Comparison of ENCODE assay signal across 23 cellular contexts in the genomic region with DNA sequence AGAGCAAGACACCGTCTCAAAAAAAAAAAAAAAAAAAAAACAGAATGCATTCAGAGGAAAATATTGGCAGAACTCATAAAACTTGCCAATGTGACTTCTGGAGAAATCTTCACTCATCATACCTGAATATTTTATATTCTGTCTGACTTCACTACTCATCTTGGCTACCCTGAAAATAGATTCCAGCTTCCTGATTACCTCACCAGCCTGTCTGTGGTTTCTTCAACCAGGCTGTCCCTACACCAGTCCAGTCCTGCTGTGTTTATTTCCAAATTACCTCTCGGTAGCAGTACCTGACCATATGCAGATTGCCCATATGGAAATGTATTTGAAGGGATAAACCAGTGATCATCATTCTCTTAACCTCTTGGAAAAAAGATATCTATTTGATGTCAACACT. TPM values are rescaled to one million over a fixed set of nuclear protein-coding genes. Genes with fewer than 3 reads are reported as not detected.
"Had no signal": no experiment of that assay in that cellular context is flagged by ENCODE, and none has a peak within 500 bp of the region (broad histone marks: within the 10 kb centered on the region; RNA-seq: fewer than 3 reads in every experiment).

No MANE protein-coding gene starts in this region.

- H3K4me3 ChIP-seq: lung, pancreas, psoas muscle, skin epidermis, tibial artery had no signal

- DNase-seq: activated B cell treated with CpG ODN at 0.5 μM for 24 hours; activated CD4-positive, alpha-beta memory T cell treated with anti-CD3 and anti-CD28 coated beads for 36 hours; activated CD4-positive, alpha-beta T cell treated with anti-CD3 and anti-CD28 coated beads for 36 hours; activated naive CD4-positive, alpha-beta T cell treated with anti-CD3 and anti-CD28 coated beads for 36 hours; activated naive CD8-positive, alpha-beta T cell treated with anti-CD3 and anti-CD28 coated beads, Interleukin-2, amount 10 ng/mL, durations not matched to agents 7 days and 5 days; activated T-cell treated with anti-CD3 and anti-CD28 coated beads, Interleukin-2, amount 50 U/mL, for 48 hours; amniotic stem cell; cortex of kidney; kidney; pancreas; psoas muscle; stimulated activated CD4-positive, alpha-beta T cell treated with anti-CD3 and anti-CD28 coated beads, Interleukin-1b, Interleukin-23, amount 100 ng/mL, for 48 hours; stimulated activated naive CD8-positive, alpha-beta T cell treated with anti-CD3 and anti-CD28 coated beads, Interleukin-15, amount 100 ng/mL, for 72 hours; T-cell; tibial artery had no signal

- H3K27ac ChIP-seq: neutrophil, pancreas, psoas muscle, right atrium auricular region, skin epidermis, tibial artery had no signal

- ATAC-seq: activated CD4-positive, alpha-beta T cell treated with anti-CD3 and anti-CD28 coated beads for 36 hours; left lobe of liver; natural killer cell treated with Interleukin-12 subunit alpha and Interleukin-12 subunit beta and Interleukin-15 and Interleukin-18, amount 100 ng/mL, for 72 hours; pancreas; psoas muscle; stimulated activated effector memory CD8-positive, alpha-beta T cell treated with anti-CD3 and anti-CD28 coated beads, Interleukin-12 subunit alpha, Interleukin-12 subunit beta, amount 100 ng/mL, for 72 hours; stimulated activated naive CD8-positive, alpha-beta T cell treated with anti-CD3 and anti-CD28 coated beads, Interleukin-15, amount 100 ng/mL, for 72 hours; T-cell had no signal

- H3K4me3 Mint-ChIP-seq: activated B cell treated with CpG ODN at 0.5 μM for 24 hours; activated CD4-positive, alpha-beta memory T cell treated with anti-CD3 and anti-CD28 coated beads for 36 hours; activated CD4-positive, alpha-beta T cell treated with anti-CD3 and anti-CD28 coated beads for 36 hours; activated naive CD4-positive, alpha-beta T cell treated with anti-CD3 and anti-CD28 coated beads for 36 hours; activated naive CD8-positive, alpha-beta T cell treated with anti-CD3 and anti-CD28 coated beads, Interleukin-2, amount 10 ng/mL, durations not matched to agents 7 days and 5 days; mesothelial cell of epicardium; natural killer cell treated with Interleukin-12 subunit alpha and Interleukin-12 subunit beta and Interleukin-15 and Interleukin-18, amount 100 ng/mL, for 72 hours; stimulated activated effector memory CD8-positive, alpha-beta T cell treated with anti-CD3 and anti-CD28 coated beads, Interleukin-12 subunit alpha, Interleukin-12 subunit beta, amount 100 ng/mL, for 72 hours; stimulated activated naive CD8-positive, alpha-beta T cell treated with anti-CD3 and anti-CD28 coated beads, Interleukin-15, amount 100 ng/mL, for 72 hours; T-cell had no signal

- H3K9me3 Mint-ChIP-seq: activated B cell treated with CpG ODN at 0.5 μM for 24 hours; activated CD4-positive, alpha-beta memory T cell treated with anti-CD3 and anti-CD28 coated beads for 36 hours; activated naive CD4-positive, alpha-beta T cell treated with anti-CD3 and anti-CD28 coated beads for 36 hours; activated naive CD8-positive, alpha-beta T cell treated with anti-CD3 and anti-CD28 coated beads, Interleukin-2, amount 10 ng/mL, durations not matched to agents 7 days and 5 days; mesothelial cell of epicardium; natural killer cell treated with Interleukin-12 subunit alpha and Interleukin-12 subunit beta and Interleukin-15 and Interleukin-18, amount 100 ng/mL, for 72 hours; stimulated activated effector memory CD8-positive, alpha-beta T cell treated with anti-CD3 and anti-CD28 coated beads, Interleukin-12 subunit alpha, Interleukin-12 subunit beta, amount 100 ng/mL, for 72 hours; stimulated activated naive CD8-positive, alpha-beta T cell treated with anti-CD3 and anti-CD28 coated beads, Interleukin-15, amount 100 ng/mL, for 72 hours; T-cell had no signal

- H3K27me3 ChIP-seq: pancreas, right atrium auricular region, tibial artery had no signal

- H3K36me3 ChIP-seq: neutrophil, pancreas, right atrium auricular region, tibial artery had no signal

- H3K9me3 ChIP-seq: neutrophil, pancreas, psoas muscle, right atrium auricular region, tibial artery had no signal

- H3K4me1 ChIP-seq: pancreas, psoas muscle, right atrium auricular region had no signal

- H3K36me3 Mint-ChIP-seq: activated CD4-positive, alpha-beta memory T cell treated with anti-CD3 and anti-CD28 coated beads for 36 hours; activated naive CD8-positive, alpha-beta T cell treated with anti-CD3 and anti-CD28 coated beads, Interleukin-2, amount 10 ng/mL, durations not matched to agents 7 days and 5 days; mesothelial cell of epicardium; natural killer cell treated with Interleukin-12 subunit alpha and Interleukin-12 subunit beta and Interleukin-15 and Interleukin-18, amount 100 ng/mL, for 72 hours; stimulated activated effector memory CD8-positive, alpha-beta T cell treated with anti-CD3 and anti-CD28 coated beads, Interleukin-12 subunit alpha, Interleukin-12 subunit beta, amount 100 ng/mL, for 72 hours; T-cell had no signal

- FAIRE-seq: kidney, pancreas had no signal

- H3K4me1 Mint-ChIP-seq: activated B cell treated with CpG ODN at 0.5 μM for 24 hours; activated CD4-positive, alpha-beta T cell treated with anti-CD3 and anti-CD28 coated beads for 36 hours; activated naive CD8-positive, alpha-beta T cell treated with anti-CD3 and anti-CD28 coated beads, Interleukin-2, amount 10 ng/mL, durations not matched to agents 7 days and 5 days; stimulated activated effector memory CD8-positive, alpha-beta T cell treated with anti-CD3 and anti-CD28 coated beads, Interleukin-12 subunit alpha, Interleukin-12 subunit beta, amount 100 ng/mL, for 72 hours; stimulated activated naive CD8-positive, alpha-beta T cell treated with anti-CD3 and anti-CD28 coated beads, Interleukin-15, amount 100 ng/mL, for 72 hours; T-cell had no signal

- H3K27ac Mint-ChIP-seq: activated B cell treated with CpG ODN at 0.5 μM for 24 hours; activated CD4-positive, alpha-beta memory T cell treated with anti-CD3 and anti-CD28 coated beads for 36 hours; activated CD4-positive, alpha-beta T cell treated with anti-CD3 and anti-CD28 coated beads for 36 hours; activated naive CD4-positive, alpha-beta T cell treated with anti-CD3 and anti-CD28 coated beads for 36 hours; activated naive CD8-positive, alpha-beta T cell treated with anti-CD3 and anti-CD28 coated beads, Interleukin-2, amount 10 ng/mL, durations not matched to agents 7 days and 5 days; mesothelial cell of epicardium; natural killer cell treated with Interleukin-12 subunit alpha and Interleukin-12 subunit beta and Interleukin-15 and Interleukin-18, amount 100 ng/mL, for 72 hours; stimulated activated effector memory CD8-positive, alpha-beta T cell treated with anti-CD3 and anti-CD28 coated beads, Interleukin-12 subunit alpha, Interleukin-12 subunit beta, amount 100 ng/mL, for 72 hours; stimulated activated naive CD8-positive, alpha-beta T cell treated with anti-CD3 and anti-CD28 coated beads, Interleukin-15, amount 100 ng/mL, for 72 hours; T-cell had no signal

RNA-seq across cellular contexts. Expression of gene P3H2, which starts 9.3 kb away (rescaled TPM):
- total RNA-seq: activated B cell treated with CpG ODN at 0.5 μM for 24 hours; activated CD4-positive, alpha-beta memory T cell treated with anti-CD3 and anti-CD28 coated beads for 36 hours; activated CD4-positive, alpha-beta T cell treated with anti-CD3 and anti-CD28 coated beads for 36 hours; activated naive CD4-positive, alpha-beta T cell treated with anti-CD3 and anti-CD28 coated beads for 36 hours; activated naive CD8-positive, alpha-beta T cell treated with anti-CD3 and anti-CD28 coated beads, Interleukin-2, amount 10 ng/mL, durations not matched to agents 7 days and 5 days; natural killer cell treated with Interleukin-12 subunit alpha and Interleukin-12 subunit beta and Interleukin-15 and Interleukin-18, amount 100 ng/mL, for 72 hours had no signal
